ENCODE assay signal across 27 cellular contexts in genomic region chr13:79503473-79504017, GRCh38. TPM values are rescaled to one million over a fixed set of nuclear protein-coding genes. Genes with fewer than 3 reads are reported as not detected.
DNase-seq lines count a peak whose midpoint lies in the region; ATAC-seq, FAIRE-seq and TF ChIP-seq lines count a peak whose summit lies in the region.
"Had no signal": no experiment of that assay in that cellular context is flagged by ENCODE, and none has a peak within 500 bp of the region (broad histone marks: within the 10 kb centered on the region; RNA-seq: fewer than 3 reads in every experiment).

No MANE protein-coding gene starts in this region.

- no peak overlapping the region for H3K18ac ChIP-seq in H9 (ENCODE audit: insufficient read length, low read depth, low read length)

- no peak overlapping the region for H3K4me2 ChIP-seq in H9 (ENCODE audit: insufficient read depth, insufficient read length, low read length)

- H3K9me3 ChIP-seq in right cardiac atrium (ENCODE audit: control insufficient read depth, low read length) (no peaks in the 10 kb centered on the region), H9 (ENCODE audit: control insufficient read depth, low read depth, low read length) (no peaks in the 10 kb centered on the region)
- H3K9me3 ChIP-seq: thoracic aorta, vagina had no signal

- no peak overlapping the region for H2BK120ac ChIP-seq in H9 (ENCODE audit: low read depth, low read length, poor library complexity, severe bottlenecking)

- H4K91ac ChIP-seq in H9 (ENCODE audit: insufficient read length, low read depth, low read length), result no peak overlapping the region

- no peak overlapping the region for H3K4ac ChIP-seq in H9 (ENCODE audit: low read depth, low read length)

- H3K23ac ChIP-seq in H9 (ENCODE audit: insufficient read length, low read depth, low read length), result no peak overlapping the region

- H3K27me3 ChIP-seq in right cardiac atrium (ENCODE audit: control insufficient read depth, insufficient read depth) (no peaks in the 10 kb centered on the region), H9 (ENCODE audit: insufficient read depth, low read length) (no peaks in the 10 kb centered on the region)
- H3K27me3 ChIP-seq: heart left ventricle, vagina had no signal

- no peak overlapping the region for H2BK5ac ChIP-seq in H9 (ENCODE audit: insufficient read length, low read length)

- H3K79me2 ChIP-seq in H9 (ENCODE audit: insufficient read depth, low read length), result peaks cover 8% of the 10 kb centered on the region; the same call in 1 of the 2 replicates

- no peak overlapping the region for H4K8ac ChIP-seq in H9 (replicated peaks; ENCODE audit: insufficient read length, low read depth, low read length)

- H3K79me1 ChIP-seq in H9 (ENCODE audit: insufficient read depth, low read depth, low read length, poor library complexity, severe bottlenecking), result no peaks in the 10 kb centered on the region

- no peak overlapping the region for H4K5ac ChIP-seq in H9 (ENCODE audit: insufficient read length, low read depth, low read length)

- H3K27ac Mint-ChIP-seq in activated T-cell treated with anti-CD3 and anti-CD28 coated beads, Interleukin-2, amount 50 U/mL, for 72 hours, result peak overlapping the region; percentile 89
- H3K27ac Mint-ChIP-seq in activated T-helper 17 cell treated with anti-CD3 and anti-CD28 coated beads, Interleukin-2, amount 50 U/mL, for 72 hours, result peak overlapping the region; percentile 85
- H3K27ac Mint-ChIP-seq in H9, result no peak overlapping the region
- H3K27ac Mint-ChIP-seq: activated naive CD4-positive, alpha-beta T cell treated with anti-CD3 and anti-CD28 coated beads, Interleukin-2, amount 10 ng/mL, durations not matched to agents 7 days and 5 days; memory B cell; T-cell had no signal

- no peak overlapping the region for H2AK5ac ChIP-seq in H9 (ENCODE audit: insufficient read length, low read length)

- TF ChIP-seq POLR2A in GM12891 (IDR thresholded peaks at IDR 0.05; ENCODE audit: low read depth, low read length), result no peak

- H4K20me1 ChIP-seq in H9 (ENCODE audit: control insufficient read depth, insufficient read depth, insufficient read length), result no peaks in the 10 kb centered on the region

- TF ChIP-seq CTCF in H9 (conservative IDR thresholded peaks at IDR 0.05), result no peak

- no peak overlapping the region for H2BK20ac ChIP-seq in H9 (ENCODE audit: low read depth, low read length, poor library complexity, severe bottlenecking)

- no peak overlapping the region for H3T11ph ChIP-seq in H9 (ENCODE audit: low read length)

- H3K4me3 ChIP-seq in right cardiac atrium (ENCODE audit: low read length), result no peak overlapping the region
- H3K4me3 ChIP-seq: heart left ventricle, thoracic aorta, vagina had no signal

- H3K9me3 Mint-ChIP-seq in activated T-cell treated with anti-CD3 and anti-CD28 coated beads, Interleukin-2, amount 50 U/mL, for 72 hours, result no peaks in the 10 kb centered on the region
- H3K9me3 Mint-ChIP-seq in activated T-helper 17 cell treated with anti-CD3 and anti-CD28 coated beads, Interleukin-2, amount 50 U/mL, for 72 hours, result no peaks in the 10 kb centered on the region
- peaks cover 0 to 4% of the 10 kb centered on the region in 2 experiments; a peak in 1 of 5 replicates for H3K9me3 Mint-ChIP-seq in H9
- H3K9me3 Mint-ChIP-seq: memory B cell, T-cell had no signal

- H3K4me1 Mint-ChIP-seq in activated T-cell treated with anti-CD3 and anti-CD28 coated beads, Interleukin-2, amount 50 U/mL, for 72 hours (ENCODE audit: low read depth), result peaks cover 82% of the 10 kb centered on the region
- peaks cover 53% of the 10 kb centered on the region for H3K4me1 Mint-ChIP-seq in activated T-helper 17 cell treated with anti-CD3 and anti-CD28 coated beads, Interleukin-2, amount 50 U/mL, for 72 hours
- no peaks in the 10 kb centered on the region for H3K4me1 Mint-ChIP-seq in H9
- H3K4me1 Mint-ChIP-seq: memory B cell had no signal

- H3K4me3 Mint-ChIP-seq in activated T-cell treated with anti-CD3 and anti-CD28 coated beads, Interleukin-2, amount 50 U/mL, for 72 hours, result peak overlapping the region; percentile 74 to 81
- peak overlapping the region; percentile 66 for H3K4me3 Mint-ChIP-seq in activated T-helper 17 cell treated with anti-CD3 and anti-CD28 coated beads, Interleukin-2, amount 50 U/mL, for 72 hours
- H3K4me3 Mint-ChIP-seq in H9, result no peak overlapping the region
- H3K4me3 Mint-ChIP-seq: activated naive CD4-positive, alpha-beta T cell treated with anti-CD3 and anti-CD28 coated beads, Interleukin-2, amount 10 ng/mL, durations not matched to agents 7 days and 5 days; memory B cell; T-cell had no signal

- intact Hi-C loops in right cardiac atrium (cut with DNase I), result no loop called here

- no peak overlapping the region for H3K9ac ChIP-seq in H9 (ENCODE audit: extremely low read depth, insufficient read length, low read length)

- no peaks in the 10 kb centered on the region for H3K27me3 Mint-ChIP-seq in activated T-cell treated with anti-CD3 and anti-CD28 coated beads, Interleukin-2, amount 50 U/mL, for 72 hours (ENCODE audit: low read depth)
- H3K27me3 Mint-ChIP-seq in activated T-helper 17 cell treated with anti-CD3 and anti-CD28 coated beads, Interleukin-2, amount 50 U/mL, for 72 hours, result no peaks in the 10 kb centered on the region
- H3K27me3 Mint-ChIP-seq in H9 (ENCODE audit: low read depth), result no peaks in the 10 kb centered on the region
- H3K27me3 Mint-ChIP-seq: activated naive CD4-positive, alpha-beta T cell treated with anti-CD3 and anti-CD28 coated beads, Interleukin-2, amount 10 ng/mL, durations not matched to agents 7 days and 5 days; T-cell had no signal

- no peak overlapping the region for H2AFZ ChIP-seq in H9 (ENCODE audit: low read length)

- no peak overlapping the region for H3K14ac ChIP-seq in H9 (ENCODE audit: insufficient read depth, low read length)

- FAIRE-seq in GM12891 (lab: Jason Lieb, UNC) (peak; percentile 33), HTR-8/SVneo (lab: Jason Lieb, UNC) (no peak)

- no peak overlapping the region for H2BK15ac ChIP-seq in H9 (ENCODE audit: low read depth, low read length)

- no peak overlapping the region for H2BK12ac ChIP-seq in H9 (ENCODE audit: insufficient read length, low read depth, low read length)

- H3K27ac ChIP-seq in right cardiac atrium (ENCODE audit: low read length) (no peak overlapping the region), H9 (ENCODE audit: insufficient read length, low read depth, low read length) (no peak overlapping the region)
- H3K27ac ChIP-seq: C4-2B, heart left ventricle, thoracic aorta, vagina had no signal

- DNase-seq in activated T-cell treated with anti-CD3 and anti-CD28 coated beads, Interleukin-2, amount 50 U/mL, for 72 hours, result no peak
- no peak for DNase-seq in activated T-cell treated with anti-CD3 and anti-CD28 coated beads for 4 hours
- no peak for DNase-seq in GM12891 (ENCODE audit: insufficient read length, low spot score)
- no peak for DNase-seq in right cardiac atrium
- no peak for DNase-seq in H9
- DNase-seq in HTR-8/SVneo (ENCODE audit: insufficient read length, low spot score), result no peak
- DNase-seq: activated CD4-positive, alpha-beta T cell treated with anti-CD3 and anti-CD28 coated beads for 48 hours; activated naive CD4-positive, alpha-beta T cell treated with anti-CD3 and anti-CD28 coated beads, Interleukin-2, amount 10 ng/mL, durations not matched to agents 7 days and 5 days; effector memory CD4-positive, alpha-beta T cell; foreskin fibroblast; H7; heart left ventricle; Karpas-422; kidney glomerular epithelial cell; NCI-H146; NCI-H510A; occipital lobe; SIG-M5; small intestine; stimulated activated CD4-positive, alpha-beta T cell treated with anti-CD3 and anti-CD28 coated beads, Interleukin-1b, Interleukin-23, amount 100 ng/mL, for 48 hours; T-cell had no signal

- H3K23me2 ChIP-seq in H9 (ENCODE audit: insufficient read length, low read depth, low read length, poor library complexity, severe bottlenecking), result no peaks in the 10 kb centered on the region

- H3K4me1 ChIP-seq in right cardiac atrium (ENCODE audit: control insufficient read depth, insufficient read depth, low read length) (peaks cover 5% of the 10 kb centered on the region), H9 (ENCODE audit: insufficient read depth, low read length) (no peaks in the 10 kb centered on the region; the same call in 1 of the 2 replicates)

- no peak overlapping the region for H3K56ac ChIP-seq in H9 (ENCODE audit: insufficient read length, low read depth, low read length)

- ATAC-seq in activated T-cell treated with anti-CD3 and anti-CD28 coated beads, Interleukin-2, amount 50 U/mL, for 72 hours (replicated peaks in 1 of 2), result peak in 1 of 2 donors; percentile 21
- ATAC-seq in activated T-helper 17 cell treated with anti-CD3 and anti-CD28 coated beads, Interleukin-2, amount 50 U/mL, for 72 hours (replicated peaks), result peak; percentile 25
- peak; percentile 23 to 56 for ATAC-seq in right cardiac atrium
- ATAC-seq in HG03432 (IDR thresholded peaks at IDR 0.05; ENCODE audit: unreplicated experiment), result no peak
- ATAC-seq: T-cell had no signal

- H3K36me3 Mint-ChIP-seq in activated T-cell treated with anti-CD3 and anti-CD28 coated beads, Interleukin-2, amount 50 U/mL, for 72 hours (ENCODE audit: insufficient read depth in 2 of 2), result peaks cover 2 to 11% of the 10 kb centered on the region in 2 donors
- H3K36me3 Mint-ChIP-seq in activated T-helper 17 cell treated with anti-CD3 and anti-CD28 coated beads, Interleukin-2, amount 50 U/mL, for 72 hours (ENCODE audit: low read depth), result peaks cover 24% of the 10 kb centered on the region
- H3K36me3 Mint-ChIP-seq in H9 (ENCODE audit: insufficient read depth in 1 of 3, low read depth in 3 of 3), result no peaks in the 10 kb centered on the region
- H3K36me3 Mint-ChIP-seq: memory B cell, T-cell had no signal

TF ChIP-seq in GM12891, 5 proteins besides CTCF, POLR2A, EP300 and RAD21:
- TF ChIP-seq POU2F2 (IDR thresholded peaks at IDR 0.05; ENCODE audit: low read depth, low read length), result no peak
- no peak for TF ChIP-seq POLR2AphosphoS5 (IDR thresholded peaks at IDR 0.05; ENCODE audit: low read depth, low read length)
- no peak for TF ChIP-seq PAX5 (IDR thresholded peaks at IDR 0.05; ENCODE audit: insufficient read depth, low read length, severe bottlenecking)
- TF ChIP-seq TAF1 (IDR thresholded peaks at IDR 0.05; ENCODE audit: low read depth, low read length), result no peak
- TF ChIP-seq SPI1 (IDR thresholded peaks at IDR 0.05; ENCODE audit: low read depth, low read length), result no peak

RNA-seq across cellular contexts. Expression of gene NDFIP2, which starts 22.6 kb away (rescaled TPM):
- 100 to 1,000 TPM; 114 to 124 TPM for total RNA-seq in activated T-cell treated with anti-CD3 and anti-CD28 coated beads, Interleukin-2, amount 50 U/mL, for 72 hours
- 19.5 TPM for polyA plus RNA-seq in GM12891 (2012; ENCODE audit: low read depth, missing spikeins)
- 100 to 1,000 TPM in 1 of 2 donors, 10 to 100 TPM in 1; 80.6 to 129 TPM for total RNA-seq in activated T-helper 17 cell treated with anti-CD3 and anti-CD28 coated beads, Interleukin-2, amount 50 U/mL, for 72 hours
- total RNA-seq in right cardiac atrium (10 to 100 TPM; 37.6 to 48.7 (median 41.6) TPM), H9 (2021) (26.5 and 31.0 TPM in 2 replicates)
- 29.0 TPM for polyA plus RNA-seq in right cardiac atrium

Comparison
In these comparisons a context has a peak if more than half of its experiments do, and no peak if none do; other contexts are left out.
1. H3K27ac Mint-ChIP-seq: peak in activated T-cell treated with anti-CD3 and anti-CD28 coated beads, Interleukin-2, amount 50 U/mL, for 72 hours (single experiment) and activated T-helper 17 cell treated with anti-CD3 and anti-CD28 coated beads, Interleukin-2, amount 50 U/mL, for 72 hours (single experiment); none in H9 (0 of 3).
2. H3K4me3 Mint-ChIP-seq: peak in activated T-cell treated with anti-CD3 and anti-CD28 coated beads, Interleukin-2, amount 50 U/mL, for 72 hours (2 of 2) and activated T-helper 17 cell treated with anti-CD3 and anti-CD28 coated beads, Interleukin-2, amount 50 U/mL, for 72 hours (single experiment); none in H9 (0 of 2).